Comparison of ENCODE assay signal across 3 cellular contexts in the genomic region with DNA sequence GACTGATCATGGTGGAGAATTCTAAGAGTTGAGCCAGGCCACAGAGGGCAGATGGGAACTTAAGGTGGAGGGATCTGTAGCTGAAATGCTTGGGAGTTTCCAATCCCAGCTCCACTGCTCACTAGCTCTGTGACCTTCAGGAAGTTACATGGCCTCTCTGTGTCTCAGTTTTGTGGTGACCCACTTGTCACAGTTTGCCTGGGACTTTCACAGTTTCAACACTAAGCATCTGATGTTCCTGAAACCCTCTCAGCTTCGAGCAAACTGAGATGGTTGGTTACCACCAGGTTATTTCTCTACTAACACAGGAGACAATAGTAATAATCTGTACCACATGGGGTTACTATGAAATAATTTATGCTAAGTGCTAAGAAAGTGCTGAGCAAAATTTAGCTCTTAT.
"Had no signal": no experiment of that assay in that cellular context is flagged by ENCODE, and none has a peak within 500 bp of the region (broad histone marks: within the 10 kb centered on the region; RNA-seq: fewer than 3 reads in every experiment).

No MANE protein-coding gene starts in this region.

- H3K4me3 ChIP-seq: GM12878 had no signal

- DNase-seq: GDM1, GF-D8 had no signal

- ATAC-seq: GM12878 had no signal
